1 cellular context compared by ENCODE assay signal in the genomic region with DNA sequence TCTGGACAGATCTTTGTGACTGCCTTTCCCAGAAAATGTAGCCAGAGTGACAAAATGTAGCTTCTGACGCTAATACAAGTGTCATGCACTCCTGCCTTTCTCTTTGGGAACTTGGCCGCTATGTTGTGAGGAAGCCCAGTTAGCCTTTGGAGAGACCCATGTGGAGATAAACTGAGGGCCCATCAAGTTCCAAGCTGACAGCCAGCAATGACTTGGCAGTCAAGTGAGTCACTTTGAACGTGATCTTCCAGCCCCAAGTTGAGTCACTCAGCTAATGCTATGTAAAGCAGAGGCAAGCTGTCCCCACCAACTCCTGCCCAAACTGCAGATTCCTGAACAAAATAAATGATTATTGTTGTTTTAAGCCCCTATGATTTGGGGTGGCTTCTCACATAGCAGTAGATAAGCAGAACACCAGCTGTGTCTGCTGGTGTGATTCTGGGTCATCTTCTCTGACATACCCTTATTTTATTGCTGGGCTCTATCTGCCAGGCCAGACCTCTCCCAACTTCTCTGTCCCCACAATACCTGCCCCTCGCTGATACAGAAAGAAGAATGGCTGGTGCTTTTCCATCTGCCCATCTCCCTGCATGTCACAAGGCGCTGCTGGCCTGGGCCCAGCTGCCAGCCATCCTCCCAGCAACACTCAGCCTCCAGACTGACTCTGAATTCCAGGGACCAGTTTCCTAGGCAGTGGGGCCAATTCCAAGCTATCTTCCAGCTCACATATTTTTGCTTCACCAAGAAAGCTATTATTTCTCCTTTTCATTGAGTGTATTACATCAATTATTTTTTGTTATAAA.
TF ChIP-seq lines count a peak whose summit lies in the region.

No MANE protein-coding gene starts in this region.

TF ChIP-seq in K562, 482 proteins besides CTCF, POLR2A, EP300 and RAD21 (continued from another document):
- TF ChIP-seq SPI1 (IDR thresholded peaks at IDR 0.05; ENCODE audit: borderline replicate concordance, low read depth, low read length), result no peak
- no peak for TF ChIP-seq GABPA (tag; conservative IDR thresholded peaks at IDR 0.05; ENCODE audit: low read depth)
- TF ChIP-seq ZNF785 (CRISPR knock-in tag; IDR thresholded peaks at IDR 0.05), result no peak
- TF ChIP-seq MEIS2 (IDR thresholded peaks at IDR 0.05; ENCODE audit: partially characterized antibody), result peak; percentile 61
- TF ChIP-seq, protein P1, sequence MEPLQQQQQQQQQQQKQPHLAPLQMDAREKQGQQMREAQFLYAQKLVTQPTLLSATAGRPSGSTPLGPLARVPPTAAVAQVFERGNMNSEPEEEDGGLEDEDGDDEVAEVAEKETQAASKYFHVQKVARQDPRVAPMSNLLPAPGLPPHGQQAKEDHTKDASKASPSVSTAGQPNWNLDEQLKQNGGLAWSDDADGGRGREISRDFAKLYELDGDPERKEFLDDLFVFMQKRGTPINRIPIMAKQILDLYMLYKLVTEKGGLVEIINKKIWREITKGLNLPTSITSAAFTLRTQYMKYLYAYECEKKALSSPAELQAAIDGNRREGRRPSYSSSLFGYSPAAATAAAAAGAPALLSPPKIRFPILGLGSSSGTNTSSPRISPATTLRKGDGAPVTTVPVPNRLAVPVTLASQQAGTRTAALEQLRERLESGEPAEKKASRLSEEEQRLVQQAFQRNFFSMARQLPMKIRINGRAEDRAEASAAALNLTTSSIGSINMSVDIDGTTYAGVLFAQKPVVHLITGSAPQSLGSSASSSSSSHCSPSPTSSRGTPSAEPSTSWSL (CRISPR knock-in tag; IDR thresholded peaks at IDR 0.05; ENCODE audit: borderline replicate concordance), result no peak
- TF ChIP-seq MAFG (tag; conservative IDR thresholded peaks at IDR 0.05), result peak; percentile 63
TF ChIP-seq in K562: peak in this region for 14.
